Comparison of ENCODE assay signal across 26 cellular contexts in the genomic region with DNA sequence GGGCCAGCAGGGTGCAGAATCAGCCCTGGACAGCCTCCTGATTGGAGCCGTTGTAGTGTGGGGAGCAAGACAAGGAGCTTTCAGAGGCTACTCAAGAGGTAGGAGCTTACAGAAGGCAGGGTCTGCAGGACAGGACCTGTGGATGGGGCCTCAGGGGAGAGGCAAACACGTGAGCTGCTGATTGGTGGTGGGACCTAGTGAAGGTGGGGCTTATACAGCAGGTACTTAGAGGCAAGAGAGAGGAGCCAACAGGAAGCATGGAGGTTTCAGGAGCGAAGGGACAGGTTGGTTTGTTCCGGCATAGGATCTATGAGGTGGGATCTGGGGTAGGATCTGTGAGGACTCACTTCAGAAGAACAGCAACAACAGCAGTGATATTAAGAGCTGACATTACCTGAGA. TPM values are rescaled to one million over a fixed set of nuclear protein-coding genes. Genes with fewer than 3 reads are reported as not detected.
DNase-seq lines count a peak whose midpoint lies in the region; ATAC-seq and TF ChIP-seq lines count a peak whose summit lies in the region.
"Had no signal": no experiment of that assay in that cellular context is flagged by ENCODE, and none has a peak within 500 bp of the region (broad histone marks: within the 10 kb centered on the region; RNA-seq: fewer than 3 reads in every experiment).

No MANE protein-coding gene starts in this region.

- H3K9me3 Mint-ChIP-seq in activated naive CD4-positive, alpha-beta T cell treated with anti-CD3 and anti-CD28 coated beads for 36 hours = no peaks in the 10 kb centered on the region
- no peaks in the 10 kb centered on the region for H3K9me3 Mint-ChIP-seq in endodermal cell
- no peaks in the 10 kb centered on the region for H3K9me3 Mint-ChIP-seq in progenitor cell of endocrine pancreas (ENCODE audit: low read depth)
- H3K9me3 Mint-ChIP-seq: activated CD4-positive, alpha-beta memory T cell treated with anti-CD3 and anti-CD28 coated beads, Interleukin-2, amount 10 ng/mL, durations not matched to agents 7 days and 5 days; activated naive CD4-positive, alpha-beta T cell treated with anti-CD3 and anti-CD28 coated beads, Interleukin-2, amount 50 U/mL, for 72 hours; naive B cell; T-helper 1 cell treated with Interleukin-12 subunit alpha and Interleukin-12 subunit beta and Interleukin-4 antibody, amounts not matched to agents 30 μg/mL and 1 μg/mL, for 36 hours had no signal

- no peaks in the 10 kb centered on the region for H3K4me1 Mint-ChIP-seq in activated naive CD4-positive, alpha-beta T cell treated with anti-CD3 and anti-CD28 coated beads for 36 hours (ENCODE audit: low read depth)
- H3K4me1 Mint-ChIP-seq in endodermal cell (peaks cover 8% of the 10 kb centered on the region), progenitor cell of endocrine pancreas (ENCODE audit: low read depth) (no peaks in the 10 kb centered on the region)

- no peak for DNase-seq in activated naive CD4-positive, alpha-beta T cell treated with anti-CD3 and anti-CD28 coated beads for 36 hours
- DNase-seq in activated naive CD4-positive, alpha-beta T cell treated with anti-CD3 and anti-CD28 coated beads, Interleukin-2, amount 50 U/mL, for 16 hours = no peak
- DNase-seq in OCI-M1 (lab: John Stamatoyannopoulos, UW) (peak; percentile 55), endodermal cell (peak; percentile 77), progenitor cell of endocrine pancreas (ENCODE audit: low spot score, unreplicated experiment) (no peak)
- DNase-seq in activated CD4-positive, alpha-beta T cell treated with anti-CD3 and anti-CD28 coated beads, Interleukin-2, amount 50 U/mL, for 1 hour = no peak
- no peak for DNase-seq in stimulated activated naive CD4-positive, alpha-beta T cell (lab: John Stamatoyannopoulos, UW)
- DNase-seq: activated CD4-positive, alpha-beta memory T cell treated with anti-CD3 and anti-CD28 coated beads, Interleukin-2, amount 10 ng/mL, durations not matched to agents 7 days and 5 days; activated T-cell treated with anti-CD3 and anti-CD28 coated beads, Interleukin-2, amount 50 U/mL, for 1 hour; C1 segment of cervical spinal cord; DMS153; mammary epithelial cell; naive B cell; NCI-H1105; psoas muscle; SJCRH30; stimulated activated CD4-positive, alpha-beta T cell treated with anti-CD3 and anti-CD28 coated beads, Interleukin-2, amount 100 ng/mL, for 48 hours had no signal

- no peak overlapping the region for H3K27ac ChIP-seq in endodermal cell (ENCODE audit: low read depth, low read length)
- H3K27ac ChIP-seq: A549, epithelial cell of prostate, psoas muscle, SJCRH30, skin epidermis, VCaP had no signal

- intact Hi-C loops in activated naive CD4-positive, alpha-beta T cell treated with anti-CD3 and anti-CD28 coated beads for 36 hours (cut with micrococcal nuclease) = no loop called here

- TF ChIP-seq CTCF in endodermal cell (conservative IDR thresholded peaks at IDR 0.05) = no peak
- no peak for TF ChIP-seq CTCF in progenitor cell of endocrine pancreas (IDR thresholded peaks at IDR 0.05; ENCODE audit: unreplicated experiment)

- H3K27me3 ChIP-seq in endodermal cell (ENCODE audit: control insufficient read depth, insufficient read depth, low read length, poor library complexity, severe bottlenecking) = no peaks in the 10 kb centered on the region
- H3K27me3 ChIP-seq: SJCRH30 had no signal

- no peak for TF ChIP-seq POLR2A in GM18505 (IDR thresholded peaks at IDR 0.05; ENCODE audit: borderline replicate concordance, extremely low read depth, insufficient read depth, insufficient read length)

- no peak overlapping the region for H3K9ac ChIP-seq in endodermal cell (ENCODE audit: extremely low read depth, low read length, poor library complexity, severe bottlenecking)

- peak overlapping the region; percentile 0 for H3K27ac Mint-ChIP-seq in activated naive CD4-positive, alpha-beta T cell treated with anti-CD3 and anti-CD28 coated beads for 36 hours
- H3K27ac Mint-ChIP-seq in endodermal cell (peak overlapping the region; percentile 63), progenitor cell of endocrine pancreas (peak overlapping the region; percentile 2)
- H3K27ac Mint-ChIP-seq: activated CD4-positive, alpha-beta memory T cell treated with anti-CD3 and anti-CD28 coated beads, Interleukin-2, amount 10 ng/mL, durations not matched to agents 7 days and 5 days; naive B cell; T-helper 1 cell treated with Interleukin-12 subunit alpha and Interleukin-12 subunit beta and Interleukin-4 antibody, amounts not matched to agents 30 μg/mL and 1 μg/mL, for 36 hours had no signal

- WGBS in endodermal cell (ENCODE audit: insufficient coverage in 1 of 2, insufficient read length in 1 of 2), 2 experiments = 86 to 91% methylated on average over 4 of the region's 4 CpGs

- H3K4me1 ChIP-seq in endodermal cell (ENCODE audit: control insufficient read depth, insufficient read depth, low read length) = no peaks in the 10 kb centered on the region
- H3K4me1 ChIP-seq: psoas muscle had no signal

- no peak overlapping the region for H3K4me3 Mint-ChIP-seq in activated naive CD4-positive, alpha-beta T cell treated with anti-CD3 and anti-CD28 coated beads for 36 hours
- no peak overlapping the region for H3K4me3 Mint-ChIP-seq in endodermal cell
- H3K4me3 Mint-ChIP-seq in progenitor cell of endocrine pancreas (ENCODE audit: low read depth) = no peak overlapping the region
- H3K4me3 Mint-ChIP-seq: activated CD4-positive, alpha-beta memory T cell treated with anti-CD3 and anti-CD28 coated beads, Interleukin-2, amount 10 ng/mL, durations not matched to agents 7 days and 5 days; T-helper 1 cell treated with Interleukin-12 subunit alpha and Interleukin-12 subunit beta and Interleukin-4 antibody, amounts not matched to agents 30 μg/mL and 1 μg/mL, for 36 hours had no signal

- H3K36me3 ChIP-seq in endodermal cell (ENCODE audit: control insufficient read depth, insufficient read depth, low read length) = peaks cover 4% of the 10 kb centered on the region

- H3K4me3 ChIP-seq in endodermal cell (ENCODE audit: low read length) = no peak overlapping the region
- H3K4me3 ChIP-seq: A549, psoas muscle, SJCRH30, skin epidermis had no signal

- H3K9me3 ChIP-seq in endodermal cell (ENCODE audit: control insufficient read depth, low read length) = no peaks in the 10 kb centered on the region
- H3K9me3 ChIP-seq: A549, psoas muscle, SJCRH30 had no signal

- H3K36me3 Mint-ChIP-seq in activated naive CD4-positive, alpha-beta T cell treated with anti-CD3 and anti-CD28 coated beads for 36 hours (ENCODE audit: low read depth) = peaks cover 6% of the 10 kb centered on the region
- peaks cover 64% of the 10 kb centered on the region for H3K36me3 Mint-ChIP-seq in endodermal cell (ENCODE audit: low read depth)
- peaks cover 32% of the 10 kb centered on the region for H3K36me3 Mint-ChIP-seq in progenitor cell of endocrine pancreas (ENCODE audit: insufficient read depth)

- CTCF ChIA-PET in activated naive CD4-positive, alpha-beta T cell treated with anti-CD3 and anti-CD28 coated beads for 36 hours (lab: Charles Lee) = interaction anchor here (1.2 kb wide), 1 partner anchor 36 kb away, joined by 4 read pairs; no protein-coding TSS in a partner anchor

- no peak for ATAC-seq in GM18505 (IDR thresholded peaks at IDR 0.05; ENCODE audit: unreplicated experiment)
- ATAC-seq: A549; activated naive CD4-positive, alpha-beta T cell treated with anti-CD3 and anti-CD28 coated beads, Interleukin-2, amount 50 U/mL, for 72 hours; psoas muscle had no signal

- H3K27me3 Mint-ChIP-seq in activated naive CD4-positive, alpha-beta T cell treated with anti-CD3 and anti-CD28 coated beads for 36 hours (ENCODE audit: low read depth) = no peaks in the 10 kb centered on the region
- H3K27me3 Mint-ChIP-seq in endodermal cell (ENCODE audit: insufficient read depth) = no peaks in the 10 kb centered on the region
- H3K27me3 Mint-ChIP-seq in progenitor cell of endocrine pancreas = no peaks in the 10 kb centered on the region
- H3K27me3 Mint-ChIP-seq: activated CD4-positive, alpha-beta memory T cell treated with anti-CD3 and anti-CD28 coated beads, Interleukin-2, amount 10 ng/mL, durations not matched to agents 7 days and 5 days; naive B cell had no signal

RNA-seq across cellular contexts. Expression of gene ZSWIM4, which starts 32.4 kb away (rescaled TPM):
- total RNA-seq in activated naive CD4-positive, alpha-beta T cell treated with anti-CD3 and anti-CD28 coated beads for 36 hours = 1 to 10 TPM; 6.7 to 7.1 TPM
- total RNA-seq in endodermal cell (10 to 100 TPM; 30.0 to 41.9 TPM), progenitor cell of endocrine pancreas (30.9 and 34.6 TPM in 2 replicates)
- polyA plus RNA-seq in endodermal cell (2013, experiment 1 of 2) = 22.9 TPM
- 20.7 TPM for polyA plus RNA-seq in endodermal cell (2013, experiment 2 of 2)

RNA-seq across cellular contexts. Expression of gene NANOS3, which starts 49.3 kb away (rescaled TPM):
- under 1 TPM; 0.55 to 0.74 TPM for total RNA-seq in activated naive CD4-positive, alpha-beta T cell treated with anti-CD3 and anti-CD28 coated beads for 36 hours
- under 1 TPM in 1 of 2 donors, not detected in 1; 0.64 TPM for total RNA-seq in endodermal cell
- polyA plus RNA-seq in endodermal cell (2013, experiment 1 of 2) = 2.6 TPM
- 2.0 TPM for polyA plus RNA-seq in endodermal cell (2013, experiment 2 of 2)
- total RNA-seq in progenitor cell of endocrine pancreas = 9.5 and 10.5 TPM in 2 replicates
- total RNA-seq: kidney epithelial cell, psoas muscle, urinary bladder had no signal
- polyA plus RNA-seq: mammary epithelial cell, psoas muscle had no signal

RNA-seq across cellular contexts. Expression of gene C19orf53, which starts 53.4 kb away (rescaled TPM):
- total RNA-seq in activated naive CD4-positive, alpha-beta T cell treated with anti-CD3 and anti-CD28 coated beads for 36 hours = 100 to 1,000 TPM; 116 to 132 TPM
- total RNA-seq in endodermal cell = 100 to 1,000 TPM; 106 to 114 TPM
- polyA plus RNA-seq in endodermal cell (2013, experiment 1 of 2) = 141 TPM
- 125 TPM for polyA plus RNA-seq in endodermal cell (2013, experiment 2 of 2)
- total RNA-seq in progenitor cell of endocrine pancreas = 78.4 and 90.1 TPM in 2 replicates

Comparison
In these comparisons a context has a peak if more than half of its experiments do, and no peak if none do; other contexts are left out.
1. DNase-seq: peak in OCI-M1 (single experiment) and endodermal cell (single experiment); none in activated naive CD4-positive, alpha-beta T cell treated with anti-CD3 and anti-CD28 coated beads for 36 hours (single experiment), activated naive CD4-positive, alpha-beta T cell treated with anti-CD3 and anti-CD28 coated beads, Interleukin-2, amount 50 U/mL, for 16 hours (single experiment), progenitor cell of endocrine pancreas (single experiment), activated CD4-positive, alpha-beta T cell treated with anti-CD3 and anti-CD28 coated beads, Interleukin-2, amount 50 U/mL, for 1 hour (single experiment) and stimulated activated naive CD4-positive, alpha-beta T cell (0 of 6).
2. H3K27ac Mint-ChIP-seq: peak in every context shown above with its lines; median percentile 63 in endodermal cell; 2 in progenitor cell of endocrine pancreas; 0 in activated naive CD4-positive, alpha-beta T cell treated with anti-CD3 and anti-CD28 coated beads for 36 hours.